8 cellular contexts compared by ENCODE assay signal in genomic region chr6:150667977-150668716, GRCh38.
DNase-seq lines count a peak whose midpoint lies in the region; ATAC-seq and TF ChIP-seq lines count a peak whose summit lies in the region.

No MANE protein-coding gene starts in this region.

- H3K4me1 Mint-ChIP-seq in activated naive CD4-positive, alpha-beta T cell treated with anti-CD3 and anti-CD28 coated beads, Interleukin-2, amount 10 ng/mL, durations not matched to agents 7 days and 5 days: peaks cover 4% of the 10 kb centered on the region
- H3K4me1 Mint-ChIP-seq in activated naive CD4-positive, alpha-beta T cell treated with anti-CD3 and anti-CD28 coated beads for 36 hours (ENCODE audit: low read depth): no peaks in the 10 kb centered on the region
- H3K4me1 Mint-ChIP-seq in neural crest cell: peaks cover 20% of the 10 kb centered on the region

- no peak overlapping the region for H3K4me3 Mint-ChIP-seq in activated naive CD4-positive, alpha-beta T cell treated with anti-CD3 and anti-CD28 coated beads, Interleukin-2, amount 10 ng/mL, durations not matched to agents 7 days and 5 days
- no peak overlapping the region for H3K4me3 Mint-ChIP-seq in activated naive CD4-positive, alpha-beta T cell treated with anti-CD3 and anti-CD28 coated beads for 36 hours
- H3K4me3 Mint-ChIP-seq in neural crest cell: peak overlapping the region; percentile 59

- DNase-seq in activated naive CD4-positive, alpha-beta T cell treated with anti-CD3 and anti-CD28 coated beads, Interleukin-2, amount 10 ng/mL, durations not matched to agents 7 days and 5 days: no peak
- no peak for DNase-seq in activated naive CD4-positive, alpha-beta T cell treated with anti-CD3 and anti-CD28 coated beads for 36 hours
- DNase-seq in SK-MEL-5 (ENCODE audit: low read depth, low spot score) (peak; percentile 89), fibroblast of peridontal ligament (ENCODE audit: extremely low read depth) (peak; percentile 63), neural crest cell (ENCODE audit: low read depth, low spot score) (peak; percentile 30), D341Med (ENCODE audit: low spot score) (no peak)

- CTCF ChIA-PET in activated naive CD4-positive, alpha-beta T cell treated with anti-CD3 and anti-CD28 coated beads, Interleukin-2, amount 10 ng/mL, durations not matched to agents 7 days and 5 days (lab: Charles Lee): no interaction called here
- CTCF ChIA-PET in activated naive CD4-positive, alpha-beta T cell treated with anti-CD3 and anti-CD28 coated beads for 36 hours (lab: Charles Lee): interaction anchor here (0.9 kb wide), 1 partner anchor 17 kb away, joined by 3 read pairs; no protein-coding TSS in a partner anchor

- TF ChIP-seq CTCF in neural crest cell (conservative IDR thresholded peaks at IDR 0.05): peak; percentile 46

- H3K36me3 Mint-ChIP-seq in activated naive CD4-positive, alpha-beta T cell treated with anti-CD3 and anti-CD28 coated beads, Interleukin-2, amount 10 ng/mL, durations not matched to agents 7 days and 5 days: no peaks in the 10 kb centered on the region
- no peaks in the 10 kb centered on the region for H3K36me3 Mint-ChIP-seq in activated naive CD4-positive, alpha-beta T cell treated with anti-CD3 and anti-CD28 coated beads for 36 hours (ENCODE audit: low read depth)
- H3K36me3 Mint-ChIP-seq in neural crest cell (ENCODE audit: low read depth): peaks cover 4% of the 10 kb centered on the region

- peaks cover 5% of the 10 kb centered on the region for H3K27me3 Mint-ChIP-seq in activated naive CD4-positive, alpha-beta T cell treated with anti-CD3 and anti-CD28 coated beads, Interleukin-2, amount 10 ng/mL, durations not matched to agents 7 days and 5 days
- H3K27me3 Mint-ChIP-seq in activated naive CD4-positive, alpha-beta T cell treated with anti-CD3 and anti-CD28 coated beads for 36 hours (ENCODE audit: low read depth): peaks cover 6% of the 10 kb centered on the region
- H3K27me3 Mint-ChIP-seq in neural crest cell (ENCODE audit: low read depth): no peaks in the 10 kb centered on the region

- in situ Hi-C loops in SK-MEL-5 (cut with HindIII; ENCODE audit: low pct_unique_long_range_greater_than_20kb, low sequenced_read_pairs): no loop called here

- H3K27ac Mint-ChIP-seq in activated naive CD4-positive, alpha-beta T cell treated with anti-CD3 and anti-CD28 coated beads, Interleukin-2, amount 10 ng/mL, durations not matched to agents 7 days and 5 days: peak overlapping the region; percentile 67
- H3K27ac Mint-ChIP-seq in activated naive CD4-positive, alpha-beta T cell treated with anti-CD3 and anti-CD28 coated beads for 36 hours: no peak overlapping the region
- peak overlapping the region; percentile 96 for H3K27ac Mint-ChIP-seq in neural crest cell (ENCODE audit: unreplicated experiment)

- ATAC-seq in HG03139 (IDR thresholded peaks at IDR 0.05; ENCODE audit: unreplicated experiment): no peak
- no peak for ATAC-seq in HG03045 (IDR thresholded peaks at IDR 0.05; ENCODE audit: unreplicated experiment)

- no peaks in the 10 kb centered on the region for H3K9me3 Mint-ChIP-seq in activated naive CD4-positive, alpha-beta T cell treated with anti-CD3 and anti-CD28 coated beads, Interleukin-2, amount 10 ng/mL, durations not matched to agents 7 days and 5 days
- no peaks in the 10 kb centered on the region for H3K9me3 Mint-ChIP-seq in activated naive CD4-positive, alpha-beta T cell treated with anti-CD3 and anti-CD28 coated beads for 36 hours
- peaks cover 5% of the 10 kb centered on the region for H3K9me3 Mint-ChIP-seq in neural crest cell

- intact Hi-C loops in activated naive CD4-positive, alpha-beta T cell treated with anti-CD3 and anti-CD28 coated beads for 36 hours (cut with micrococcal nuclease): no loop called here

Comparison
In these comparisons a context has a peak if more than half of its experiments do, and no peak if none do; other contexts are left out.
1. DNase-seq: peak in SK-MEL-5 (single experiment), fibroblast of peridontal ligament (single experiment) and neural crest cell (single experiment); none in activated naive CD4-positive, alpha-beta T cell treated with anti-CD3 and anti-CD28 coated beads, Interleukin-2, amount 10 ng/mL, durations not matched to agents 7 days and 5 days (single experiment), activated naive CD4-positive, alpha-beta T cell treated with anti-CD3 and anti-CD28 coated beads for 36 hours (single experiment) and D341Med (single experiment).